In genomic region chr12:69901141-69901900, GRCh38 we compare ENCODE assay signal across 1 cellular context.
A peak's percentile ranks its signal among the peaks of the same experiment; 100 is the strongest.
TF ChIP-seq lines count a peak whose summit lies in the region.

No MANE protein-coding gene starts in this region.

TF ChIP-seq in endothelial cell of umbilical vein, 7 proteins besides CTCF, POLR2A, EP300 and RAD21:
- no peak for TF ChIP-seq MYC (IDR thresholded peaks at IDR 0.05; ENCODE audit: low read depth, low read length)
- peak; percentile 9 for TF ChIP-seq FOS (IDR thresholded peaks at IDR 0.05; ENCODE audit: borderline replicate concordance, insufficient read depth, low read length)
- no peak for TF ChIP-seq JUN (IDR thresholded peaks at IDR 0.05; ENCODE audit: borderline replicate concordance, insufficient read depth, insufficient read length, low read depth)
- no peak for TF ChIP-seq POLR2AphosphoS5 (IDR thresholded peaks at IDR 0.05; ENCODE audit: insufficient read depth, low read depth, low read length)
- no peak for TF ChIP-seq EZH2 (IDR thresholded peaks at IDR 0.05; ENCODE audit: borderline replicate concordance, low read depth, low read length, severe bottlenecking)
- TF ChIP-seq, protein P1, sequence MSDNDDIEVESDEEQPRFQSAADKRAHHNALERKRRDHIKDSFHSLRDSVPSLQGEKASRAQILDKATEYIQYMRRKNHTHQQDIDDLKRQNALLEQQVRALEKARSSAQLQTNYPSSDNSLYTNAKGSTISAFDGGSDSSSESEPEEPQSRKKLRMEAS (IDR thresholded peaks at IDR 0.05; ENCODE audit: insufficient read depth, insufficient read length): no peak
